ENCODE assay signal across 1 cellular context in the genomic region with DNA sequence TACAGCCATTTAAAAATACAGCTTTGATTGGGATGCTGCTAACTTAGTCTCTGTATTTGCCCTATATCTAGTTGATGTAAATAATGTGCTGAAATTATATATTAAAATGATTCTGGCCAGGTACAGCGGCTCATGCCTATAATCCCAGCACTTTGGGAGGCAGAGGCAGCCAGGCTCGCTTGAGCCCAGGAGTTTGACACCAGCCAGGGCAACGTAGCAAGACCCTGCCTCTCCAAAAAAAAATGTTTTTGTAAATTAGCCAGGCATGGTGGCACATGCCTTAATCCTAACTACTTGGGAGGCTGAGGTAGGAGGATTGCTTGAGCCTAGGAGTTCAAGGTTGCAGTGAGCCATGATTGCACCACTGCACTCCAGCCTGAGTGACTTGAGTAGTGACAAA.
TF ChIP-seq lines count a peak whose summit lies in the region.

No MANE protein-coding gene starts in this region.

TF ChIP-seq in IMR-90, 13 proteins besides CTCF, POLR2A, EP300 and RAD21 (continued from another document):
- TF ChIP-seq, protein P1, sequence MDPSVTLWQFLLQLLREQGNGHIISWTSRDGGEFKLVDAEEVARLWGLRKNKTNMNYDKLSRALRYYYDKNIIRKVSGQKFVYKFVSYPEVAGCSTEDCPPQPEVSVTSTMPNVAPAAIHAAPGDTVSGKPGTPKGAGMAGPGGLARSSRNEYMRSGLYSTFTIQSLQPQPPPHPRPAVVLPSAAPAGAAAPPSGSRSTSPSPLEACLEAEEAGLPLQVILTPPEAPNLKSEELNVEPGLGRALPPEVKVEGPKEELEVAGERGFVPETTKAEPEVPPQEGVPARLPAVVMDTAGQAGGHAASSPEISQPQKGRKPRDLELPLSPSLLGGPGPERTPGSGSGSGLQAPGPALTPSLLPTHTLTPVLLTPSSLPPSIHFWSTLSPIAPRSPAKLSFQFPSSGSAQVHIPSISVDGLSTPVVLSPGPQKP (IDR thresholded peaks at IDR 0.05; ENCODE audit: borderline replicate concordance, low read depth, low read length) = no peak
- no peak for TF ChIP-seq CHD1 (IDR thresholded peaks at IDR 0.05; ENCODE audit: low read depth, low read length)
- TF ChIP-seq BHLHE40 (IDR thresholded peaks at IDR 0.05; ENCODE audit: low read depth, low read length) = no peak
- TF ChIP-seq NFE2L2 (IDR thresholded peaks at IDR 0.05; ENCODE audit: low read depth, low read length) = no peak
- TF ChIP-seq, protein P2, sequence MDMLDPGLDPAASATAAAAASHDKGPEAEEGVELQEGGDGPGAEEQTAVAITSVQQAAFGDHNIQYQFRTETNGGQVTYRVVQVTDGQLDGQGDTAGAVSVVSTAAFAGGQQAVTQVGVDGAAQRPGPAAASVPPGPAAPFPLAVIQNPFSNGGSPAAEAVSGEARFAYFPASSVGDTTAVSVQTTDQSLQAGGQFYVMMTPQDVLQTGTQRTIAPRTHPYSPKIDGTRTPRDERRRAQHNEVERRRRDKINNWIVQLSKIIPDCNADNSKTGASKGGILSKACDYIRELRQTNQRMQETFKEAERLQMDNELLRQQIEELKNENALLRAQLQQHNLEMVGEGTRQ (IDR thresholded peaks at IDR 0.05; ENCODE audit: low read depth, low read length) = no peak
- no peak for TF ChIP-seq MAFK (IDR thresholded peaks at IDR 0.05; ENCODE audit: low read depth, low read length)
- no peak for TF ChIP-seq CEBPB (IDR thresholded peaks at IDR 0.05; ENCODE audit: low read depth, low read length)
- no peak for TF ChIP-seq FOS (IDR thresholded peaks at IDR 0.05; ENCODE audit: low read depth, low read length)
- TF ChIP-seq MXI1 (IDR thresholded peaks at IDR 0.05; ENCODE audit: borderline replicate concordance, low read depth, low read length) = no peak
- TF ChIP-seq RFX5 (IDR thresholded peaks at IDR 0.05; ENCODE audit: low read depth, low read length) = no peak
- TF ChIP-seq SMC3 (IDR thresholded peaks at IDR 0.05; ENCODE audit: low read depth, low read length) = no peak
